ENCODE assay signal across 8 cellular contexts in genomic region chr16:30370444-30371247, GRCh38. TPM values are rescaled to one million over a fixed set of nuclear protein-coding genes. Genes with fewer than 3 reads are reported as not detected.
DNase-seq lines count a peak whose midpoint lies in the region; ATAC-seq, FAIRE-seq and TF ChIP-seq lines count a peak whose summit lies in the region.

Gene TBC1D10B, minus strand, starts transcription at chr16:30370494. Its CDS starts 311 bp downstream, at chr16:30370183.

- WGBS in heart right ventricle, 2 donors = 0 to 1% methylated on average over 37 to 43 of the region's 43 CpGs
- 0% methylated on average over 15 to 37 of the region's 43 CpGs for WGBS in transverse colon (ENCODE audit: low coverage in 1 of 2), 2 donors

- DNase-seq in GM12892 (ENCODE audit: insufficient read length) (peak; percentile 94), NCI-H1694 treated with DMSO at 0.1 percent for 48 hours (lab: John Stamatoyannopoulos, UW) (peak; percentile 99), T-helper 2 cell (peak; percentile 90 to 100 (median 98)), amygdala (lab: John Stamatoyannopoulos, UW) (peak; percentile 89 to 100 (median 100)), heart right ventricle (peak; percentile 96 to 99), pons (ENCODE audit: low spot score) (peak; percentile 100), transverse colon (peak; percentile 99)

- peak; percentile 99 for FAIRE-seq in GM12892 (lab: Jason Lieb, UNC)

- peak within 1 kb of the TSS; percentile 67 to 97 (median 90) for H3K4me3 ChIP-seq in heart right ventricle
- H3K4me3 ChIP-seq in transverse colon = peak within 1 kb of the TSS; percentile 96 to 98 (median 97)

- intact Hi-C loops in heart right ventricle (cut with DNase I) = no loop called here
- intact Hi-C loops in transverse colon (cut with DNase I; ENCODE audit: low total_unique reads) = no loop called here

- in situ Hi-C loops in transverse colon (cut with MboI; ENCODE audit: low pct_ligation_motif_present in 1 of 4, low pct_unique_long_range_greater_than_20kb in 1 of 4, low sequenced_read_pairs in 3 of 4) = no loop called here

- ATAC-seq in HG02938 (IDR thresholded peaks at IDR 0.05; ENCODE audit: unreplicated experiment) (peak; percentile 77), heart right ventricle (peak; percentile 89 to 96 (median 94))

- TF ChIP-seq POLR2A in GM12892 (IDR thresholded peaks at IDR 0.05; ENCODE audit: low read depth, low read length) = peak; percentile 52; the same call in 1 of the 2 replicates
- peak; percentile 61 for TF ChIP-seq POLR2A in transverse colon (IDR thresholded peaks at IDR 0.05)

- H3K27me3 ChIP-seq in heart right ventricle = no peaks in the 10 kb centered on the region
- H3K27me3 ChIP-seq in transverse colon = no peaks in the 10 kb centered on the region

- TF ChIP-seq CTCF in heart right ventricle (IDR thresholded peaks at IDR 0.05) = peak in 6 of 9 donors; percentile 35 to 55 (median 42)
- TF ChIP-seq CTCF in transverse colon (IDR thresholded peaks at IDR 0.05) = peak in 4 of 5 experiments; percentile 19 to 57 (median 36)

- TF ChIP-seq EP300 in transverse colon (IDR thresholded peaks at IDR 0.05; ENCODE audit: low read depth) = no peak

- H3K9me3 ChIP-seq in heart right ventricle (no peaks in the 10 kb centered on the region), transverse colon (no peaks in the 10 kb centered on the region)

- H3K36me3 ChIP-seq in heart right ventricle (peaks cover 0 to 14% (median 0%) of the 10 kb centered on the region in 9 donors), transverse colon (no peaks in the 10 kb centered on the region)

- H3K27ac ChIP-seq in heart right ventricle (peak within 1 kb of the TSS; percentile 61 to 96 (median 90)), transverse colon (peak within 1 kb of the TSS; percentile 87 to 93 (median 92))

- H3K4me1 ChIP-seq in heart right ventricle = peaks cover 12 to 53% (median 39%) of the 10 kb centered on the region in 9 donors
- H3K4me1 ChIP-seq in transverse colon = peaks cover 11 to 41% (median 33%) of the 10 kb centered on the region in 4 donors

RNA-seq across cellular contexts. Expression of gene TBC1D10B, which starts in this region (rescaled TPM):
- polyA plus RNA-seq in GM12892 (2012; ENCODE audit: missing spikeins) = 12.4 TPM
- total RNA-seq in heart right ventricle = 10 to 100 TPM; 18.0 to 27.7 (median 22.2) TPM
- 10 to 100 TPM; 25.1 to 30.0 TPM for polyA plus RNA-seq in heart right ventricle
- 10 to 100 TPM; 32.5 to 62.9 (median 40.3) TPM for total RNA-seq in transverse colon

Comparison
In these comparisons a context has a peak if more than half of its experiments do, and no peak if none do; other contexts are left out.
1. Peak in every context shown above with its lines: DNase-seq, ATAC-seq, H3K4me3 ChIP-seq and H3K27ac ChIP-seq.